ENCODE assay signal across 1 cellular context in genomic region chr2:110674620-110675555, GRCh38.
TF ChIP-seq lines count a peak whose summit lies in the region.

No MANE protein-coding gene starts in this region.

TF ChIP-seq in SK-N-SH treated with all-trans-retinoic acid at 6 μM for 48 hours, 23 proteins besides CTCF, POLR2A, EP300 and RAD21 (continued from another document):
- no peak for TF ChIP-seq CREB5 (CRISPR knock-in tag; IDR thresholded peaks at IDR 0.05; ENCODE audit: low read depth)
- no peak for TF ChIP-seq CSDC2 (CRISPR knock-in tag; IDR thresholded peaks at IDR 0.05)
